ENCODE assay signal across 20 cellular contexts in genomic region chr7:133650067-133650466, GRCh38.
DNase-seq lines count a peak whose midpoint lies in the region; ATAC-seq and TF ChIP-seq lines count a peak whose summit lies in the region.
"Had no signal": no experiment of that assay in that cellular context is flagged by ENCODE, and none has a peak within 500 bp of the region (broad histone marks: within the 10 kb centered on the region; RNA-seq: fewer than 3 reads in every experiment).

No MANE protein-coding gene starts in this region.

- H3K4me3 ChIP-seq in adipocyte (ENCODE audit: low read length): peak overlapping the region; percentile 49
- H3K4me3 ChIP-seq in fibroblast of mammary gland (ENCODE audit: control insufficient read depth, low read depth, low read length): no peak overlapping the region
- H3K4me3 ChIP-seq in skeletal muscle cell (ENCODE audit: low read depth, low read length): no peak overlapping the region
- no peak overlapping the region for H3K4me3 ChIP-seq in spleen
- H3K4me3 ChIP-seq: tibial artery had no signal

- H3K4me1 ChIP-seq in adipocyte (ENCODE audit: control insufficient read depth, insufficient read depth, low read length) (peaks cover 45% of the 10 kb centered on the region), spleen (peaks cover 0 to 37% (median 12%) of the 10 kb centered on the region in 6 donors)

- H3K9me3 ChIP-seq in adipocyte (ENCODE audit: control insufficient read depth, low read length): no peaks in the 10 kb centered on the region
- H3K9me3 ChIP-seq in spleen: no peaks in the 10 kb centered on the region
- H3K9me3 ChIP-seq: Caco-2, tibial artery had no signal

- peak overlapping the region; percentile 37 for H3K9ac ChIP-seq in adipocyte (ENCODE audit: low read length)

- intact Hi-C loops in spleen (cut with DNase I; ENCODE audit: low total_unique reads): no loop called here

- no peak for TF ChIP-seq CTCF in fibroblast of mammary gland (conservative IDR thresholded peaks at IDR 0.05; ENCODE audit: control insufficient read depth, insufficient read depth, low read depth, low read length)
- no peak for TF ChIP-seq CTCF in spleen (IDR thresholded peaks at IDR 0.05 in 8 of 11, conservative IDR thresholded peaks at IDR 0.05 in 3 of 11)

- H3K27me3 ChIP-seq in adipocyte (replicated peaks; ENCODE audit: control insufficient read depth, insufficient read depth, low read length) (no peaks in the 10 kb centered on the region), spleen (replicated peaks in 1 of 7) (no peaks in the 10 kb centered on the region)
- H3K27me3 ChIP-seq: tibial artery had no signal

- no peak for TF ChIP-seq POLR2A in spleen (IDR thresholded peaks at IDR 0.05)

- WGBS in spleen, 5 donors: 57 to 89% (median 74%) methylated on average over 3 of the region's 3 CpGs

- DNase-seq in EH (ENCODE audit: low read depth) (peak; percentile 69), adipocyte (ENCODE audit: low read depth) (peak; percentile 87), fibroblast of mammary gland (ENCODE audit: low read depth) (peak; percentile 63), skeletal muscle cell (ENCODE audit: low read depth) (peak; percentile 73), spleen (no peak), T-helper 9 cell (no peak)
- DNase-seq in activated CD4-positive, CD25-positive, alpha-beta regulatory T cell (lab: John Stamatoyannopoulos, UW): no peak
- DNase-seq: activated CD8-positive, alpha-beta memory T cell treated with anti-CD3 and anti-CD28 coated beads for 24 hours; activated T-cell treated with anti-CD3 and anti-CD28 coated beads, Interleukin-2, amount 50 U/mL, for 72 hours; Caco-2; effector CD8-positive, alpha-beta T cell; foreskin melanocyte; HFFc6; NCI-H1436 treated with DMSO at 0.1 percent for 48 hours; NCI-H82; retina; stimulated activated naive CD4-positive, alpha-beta T cell; tibial artery had no signal

- H3K36me3 ChIP-seq in adipocyte (ENCODE audit: control insufficient read depth, insufficient read depth, low read length, severe bottlenecking) (no peaks in the 10 kb centered on the region), spleen (no peaks in the 10 kb centered on the region)
- H3K36me3 ChIP-seq: tibial artery had no signal

- ATAC-seq in GM21825 (IDR thresholded peaks at IDR 0.05; ENCODE audit: unreplicated experiment): no peak
- ATAC-seq: activated naive CD4-positive, alpha-beta T cell treated with anti-CD3 and anti-CD28 coated beads, Interleukin-2, amount 50 U/mL, for 72 hours; activated T-cell treated with anti-CD3 and anti-CD28 coated beads, Interleukin-2, amount 50 U/mL, for 72 hours had no signal

- peak overlapping the region in 1 of 8 donors; percentile 13 for H3K27ac ChIP-seq in spleen
- H3K27ac ChIP-seq: tibial artery had no signal

Comparison
In these comparisons a context has a peak if more than half of its experiments do, and no peak if none do; other contexts are left out.
1. DNase-seq: peak in EH (single experiment), adipocyte (single experiment), fibroblast of mammary gland (single experiment) and skeletal muscle cell (single experiment); none in activated CD4-positive, CD25-positive, alpha-beta regulatory T cell (0 of 4), spleen (single experiment) and T-helper 9 cell (single experiment).